8 cellular contexts compared by ENCODE assay signal in genomic region chr1:222928212-222928611, GRCh38.
DNase-seq lines count a peak whose midpoint lies in the region; ATAC-seq, FAIRE-seq and TF ChIP-seq lines count a peak whose summit lies in the region.

No MANE protein-coding gene starts in this region.

- no peaks in the 10 kb centered on the region for H3K27me3 ChIP-seq in H7 (ENCODE audit: control insufficient read depth, insufficient read depth, low read length)
- H3K27me3 ChIP-seq in SK-N-SH (ENCODE audit: insufficient read depth) = no peaks in the 10 kb centered on the region
- H3K27me3 ChIP-seq in pancreas = no peaks in the 10 kb centered on the region

- H3K27ac ChIP-seq in SK-N-SH (ENCODE audit: low read depth in 2 of 2, low read length in 1 of 2) (peak overlapping the region in 1 of 2 experiments; percentile 43; a peak in 1 of 4 replicates), pancreas (peak overlapping the region in 3 of 4 donors; percentile 0 to 32 (median 25))

- H3K9me3 Mint-ChIP-seq in effector memory CD8-positive, alpha-beta T cell = no peaks in the 10 kb centered on the region

- H3K9me2 ChIP-seq in SK-N-SH = no peaks in the 10 kb centered on the region

- peak; percentile 25 for DNase-seq in H7
- peak; percentile 44 for DNase-seq in SK-N-SH
- DNase-seq in cardiac septum (ENCODE audit: low spot score) = peak; percentile 83
- peak; percentile 41 to 76 (median 62) for DNase-seq in pancreas
- no peak for DNase-seq in effector memory CD8-positive, alpha-beta T cell
- DNase-seq in central memory CD4-positive, alpha-beta T cell = no peak

- no peak overlapping the region for H3K4me2 ChIP-seq in SK-N-SH

- POLR2A ChIA-PET in SK-N-SH (lab: Yijun Ruan, JAX) = interaction anchor here (0.6 to 0.8 kb wide), 2 partner anchors 13 to 25 kb away, joined by 3 read pairs; no protein-coding TSS in a partner anchor

- no peaks in the 10 kb centered on the region for H4K20me1 ChIP-seq in SK-N-SH (ENCODE audit: insufficient read depth)

- H3K9ac ChIP-seq in SK-N-SH = no peak overlapping the region

- H3K79me2 ChIP-seq in SK-N-SH (ENCODE audit: insufficient read depth) = no peaks in the 10 kb centered on the region

- no peaks in the 10 kb centered on the region for H3K36me3 Mint-ChIP-seq in effector memory CD8-positive, alpha-beta T cell (ENCODE audit: insufficient read depth)

- ATAC-seq in pancreas (peak; percentile 92 to 99 (median 98)), HG02981 (IDR thresholded peaks at IDR 0.05; ENCODE audit: unreplicated experiment) (no peak), HG03354 (IDR thresholded peaks at IDR 0.05; ENCODE audit: poor library complexity, severe bottlenecking, unreplicated experiment) (no peak)
- ATAC-seq in effector memory CD8-positive, alpha-beta T cell (replicated peaks) = no peak

- no peak overlapping the region for H3K27ac Mint-ChIP-seq in effector memory CD8-positive, alpha-beta T cell

- H3K27me3 Mint-ChIP-seq in effector memory CD8-positive, alpha-beta T cell = no peaks in the 10 kb centered on the region

- H2AFZ ChIP-seq in SK-N-SH (ENCODE audit: low read depth) = peak overlapping the region; percentile 0; the same call in 1 of the 2 replicates

- H3K4me3 Mint-ChIP-seq in effector memory CD8-positive, alpha-beta T cell = no peak overlapping the region

- H3F3A ChIP-seq in SK-N-SH (replicated peaks; ENCODE audit: insufficient read depth) = no peaks in the 10 kb centered on the region

- H3K9me3 ChIP-seq in SK-N-SH (no peaks in the 10 kb centered on the region), pancreas (no peaks in the 10 kb centered on the region)

- TF ChIP-seq CTCF in SK-N-SH (IDR thresholded peaks at IDR 0.05) (no peak), pancreas (IDR thresholded peaks at IDR 0.05) (no peak)

- H3K4me3 ChIP-seq in H7 (ENCODE audit: insufficient read depth, low read depth, low read length) (no peak overlapping the region; the same call in 1 of the 2 replicates), SK-N-SH (ENCODE audit: low read depth in 2 of 2, low read length in 1 of 2) (no peak overlapping the region), pancreas (peak overlapping the region in 2 of 4 donors; percentile 8 to 9)

- no peak for FAIRE-seq in pancreas (lab: Jason Lieb, UNC)

- H3K4me1 ChIP-seq in SK-N-SH (ENCODE audit: control insufficient read depth in 1 of 2, insufficient read depth in 2 of 2, low read depth in 1 of 2, low read length in 1 of 2) (peaks cover 0 to 8% of the 10 kb centered on the region in 2 experiments; a peak in 2 of 4 replicates), pancreas (peaks cover 0 to 7% (median 5%) of the 10 kb centered on the region in 3 donors)

- WGBS in SK-N-SH (ENCODE audit: low lambda C conversion rate) = 30% methylated on average over 3 of the region's 3 CpGs
- 5 to 13% methylated on average over 3 of the region's 3 CpGs for WGBS in pancreas, 2 donors

- CTCF ChIA-PET in SK-N-SH (lab: Yijun Ruan, JAX) = interaction anchor here (0.6 kb wide), 1 partner anchor 13 kb away, joined by 3 read pairs; no protein-coding TSS in a partner anchor

- H3K36me3 ChIP-seq in H7 (replicated peaks; ENCODE audit: control insufficient read depth, insufficient read depth, low read length) (no peaks in the 10 kb centered on the region), SK-N-SH (replicated peaks in 1 of 2; ENCODE audit: control insufficient read depth in 1 of 2, insufficient read depth in 2 of 2, low read length in 1 of 2) (no peaks in the 10 kb centered on the region), pancreas (no peaks in the 10 kb centered on the region)

- TF ChIP-seq RAD21 in SK-N-SH (IDR thresholded peaks at IDR 0.05; ENCODE audit: low read length) = no peak

- H3K4me1 Mint-ChIP-seq in effector memory CD8-positive, alpha-beta T cell (ENCODE audit: low read depth in 2 of 2) = no peaks in the 10 kb centered on the region

- intact Hi-C loops in cardiac septum (cut with DNase I) (loop anchor here (5.0 to 10.0 kb wide), 2 partner anchors 113 to 149 kb away; partner anchors contain the start of gene DISP1), pancreas (cut with DNase I) (no loop called here)

- no peak for TF ChIP-seq EP300 in SK-N-SH (IDR thresholded peaks at IDR 0.05; ENCODE audit: borderline replicate concordance in 1 of 2, low read depth in 1 of 2, low read length in 1 of 2)

TF ChIP-seq in SK-N-SH, 30 proteins besides CTCF, POLR2A, EP300 and RAD21:
- no peak for TF ChIP-seq TEAD4 (IDR thresholded peaks at IDR 0.05; ENCODE audit: borderline replicate concordance, insufficient read depth)
- no peak for TF ChIP-seq FOXM1 (IDR thresholded peaks at IDR 0.05; ENCODE audit: low read depth)
- TF ChIP-seq MEF2A (IDR thresholded peaks at IDR 0.05; ENCODE audit: borderline replicate concordance, low read depth) = no peak
- TF ChIP-seq MXI1 (IDR thresholded peaks at IDR 0.05; ENCODE audit: low read depth, low read length) = peak; percentile 74
- no peak for TF ChIP-seq YY1 (IDR thresholded peaks at IDR 0.05; ENCODE audit: low read depth)
- TF ChIP-seq ELF1 (IDR thresholded peaks at IDR 0.05) = no peak
- no peak for TF ChIP-seq IRF3 (IDR thresholded peaks at IDR 0.05; ENCODE audit: low read depth, low read length)

Comparison
In these comparisons a context has a peak if more than half of its experiments do, and no peak if none do; other contexts are left out.
1. DNase-seq: peak in H7 (single experiment), SK-N-SH (single experiment), cardiac septum (single experiment) and pancreas (6 of 6); none in effector memory CD8-positive, alpha-beta T cell (0 of 3) and central memory CD4-positive, alpha-beta T cell (single experiment).
2. ATAC-seq: peak in pancreas (4 of 4); none in HG02981 (single experiment), effector memory CD8-positive, alpha-beta T cell (single experiment) and HG03354 (single experiment).